In genomic region chr17:79092567-79092966, GRCh38 we compare ENCODE assay signal across 23 cellular contexts.
"Had no signal": no experiment of that assay in that cellular context is flagged by ENCODE, and none has a peak within 500 bp of the region (broad histone marks: within the 10 kb centered on the region; RNA-seq: fewer than 3 reads in every experiment).

No MANE protein-coding gene starts in this region.

- H3K36me3 Mint-ChIP-seq: activated CD4-positive, alpha-beta memory T cell treated with anti-CD3 and anti-CD28 coated beads for 36 hours; activated naive CD8-positive, alpha-beta T cell treated with anti-CD3 and anti-CD28 coated beads, Interleukin-2, amount 10 ng/mL, durations not matched to agents 7 days and 5 days had no signal

- H3K4me1 ChIP-seq: adrenal gland had no signal

- H3K36me3 ChIP-seq: adrenal gland had no signal

- H3K9me3 ChIP-seq: adrenal gland had no signal

- H3K4me3 Mint-ChIP-seq: activated B cell treated with CpG ODN at 0.5 μM for 24 hours; activated CD4-positive, alpha-beta memory T cell treated with anti-CD3 and anti-CD28 coated beads for 36 hours; activated CD4-positive, alpha-beta T cell treated with anti-CD3 and anti-CD28 coated beads, Interleukin-2, amount 10 ng/mL, durations not matched to agents 7 days and 5 days; activated naive CD8-positive, alpha-beta T cell treated with anti-CD3 and anti-CD28 coated beads, Interleukin-2, amount 10 ng/mL, durations not matched to agents 7 days and 5 days; activated T-cell treated with anti-CD3 and anti-CD28 coated beads, Interleukin-2, amount 50 U/mL, for 72 hours; IgD-negative memory B cell had no signal

- DNase-seq: activated B cell treated with CpG ODN at 0.5 μM for 24 hours; activated CD4-positive, alpha-beta memory T cell treated with anti-CD3 and anti-CD28 coated beads for 36 hours; activated CD4-positive, alpha-beta T cell treated with anti-CD3 and anti-CD28 coated beads for 1 hour; activated CD4-positive, alpha-beta T cell treated with anti-CD3 and anti-CD28 coated beads, Interleukin-2, amount 10 ng/mL, durations not matched to agents 7 days and 5 days; activated naive CD4-positive, alpha-beta T cell treated with anti-CD3 and anti-CD28 coated beads, Interleukin-2, amount 50 U/mL, for 16 hours; activated naive CD8-positive, alpha-beta T cell treated with anti-CD3 and anti-CD28 coated beads, Interleukin-2, amount 10 ng/mL, durations not matched to agents 7 days and 5 days; activated T-cell treated with anti-CD3 and anti-CD28 coated beads for 4 hours; activated T-cell treated with anti-CD3 and anti-CD28 coated beads, Interleukin-2, amount 50 U/mL, for 72 hours; adrenal gland; MM.1S; NCI-H1105; NCI-H1436 treated with DMSO at 0.1 percent for 48 hours; NCI-H187; NCI-H2081; NCI-H2171 treated with DMSO at 0.1 percent for 48 hours; NCI-H226; NCI-H526; NCI-H774; SIG-M5; T1000 had no signal

- H3K4me3 ChIP-seq: adrenal gland had no signal

- ATAC-seq: activated T-cell treated with anti-CD3 and anti-CD28 coated beads, Interleukin-2, amount 50 U/mL, for 72 hours had no signal

- H3K9me3 Mint-ChIP-seq: activated B cell treated with CpG ODN at 0.5 μM for 24 hours; activated CD4-positive, alpha-beta memory T cell treated with anti-CD3 and anti-CD28 coated beads for 36 hours; activated CD4-positive, alpha-beta T cell treated with anti-CD3 and anti-CD28 coated beads, Interleukin-2, amount 10 ng/mL, durations not matched to agents 7 days and 5 days; activated naive CD8-positive, alpha-beta T cell treated with anti-CD3 and anti-CD28 coated beads, Interleukin-2, amount 10 ng/mL, durations not matched to agents 7 days and 5 days; activated T-cell treated with anti-CD3 and anti-CD28 coated beads, Interleukin-2, amount 50 U/mL, for 72 hours; activated T-helper 2 cell treated with anti-CD3 and anti-CD28 coated beads, Interferon-gamma antibody, Interleukin-2, Interleukin-4, amounts not matched to agents 10 μg/mL and 5 μg/mL and 100 μg/mL, durations not matched to agents 14 hours and 24 hours and 36 hours; IgD-negative memory B cell had no signal

- H3K27ac Mint-ChIP-seq: activated B cell treated with CpG ODN at 0.5 μM for 24 hours; activated CD4-positive, alpha-beta memory T cell treated with anti-CD3 and anti-CD28 coated beads for 36 hours; activated CD4-positive, alpha-beta T cell treated with anti-CD3 and anti-CD28 coated beads, Interleukin-2, amount 10 ng/mL, durations not matched to agents 7 days and 5 days; activated naive CD8-positive, alpha-beta T cell treated with anti-CD3 and anti-CD28 coated beads, Interleukin-2, amount 10 ng/mL, durations not matched to agents 7 days and 5 days; activated T-cell treated with anti-CD3 and anti-CD28 coated beads, Interleukin-2, amount 50 U/mL, for 72 hours; activated T-helper 2 cell treated with anti-CD3 and anti-CD28 coated beads, Interferon-gamma antibody, Interleukin-2, Interleukin-4, amounts not matched to agents 10 μg/mL and 5 μg/mL and 100 μg/mL, durations not matched to agents 14 hours and 24 hours and 36 hours had no signal

- FAIRE-seq: TTC549 had no signal

- H3K27ac ChIP-seq: adrenal gland had no signal

- H3K4me1 Mint-ChIP-seq: activated B cell treated with CpG ODN at 0.5 μM for 24 hours had no signal
